ENCODE assay signal across 11 cellular contexts in the genomic region with DNA sequence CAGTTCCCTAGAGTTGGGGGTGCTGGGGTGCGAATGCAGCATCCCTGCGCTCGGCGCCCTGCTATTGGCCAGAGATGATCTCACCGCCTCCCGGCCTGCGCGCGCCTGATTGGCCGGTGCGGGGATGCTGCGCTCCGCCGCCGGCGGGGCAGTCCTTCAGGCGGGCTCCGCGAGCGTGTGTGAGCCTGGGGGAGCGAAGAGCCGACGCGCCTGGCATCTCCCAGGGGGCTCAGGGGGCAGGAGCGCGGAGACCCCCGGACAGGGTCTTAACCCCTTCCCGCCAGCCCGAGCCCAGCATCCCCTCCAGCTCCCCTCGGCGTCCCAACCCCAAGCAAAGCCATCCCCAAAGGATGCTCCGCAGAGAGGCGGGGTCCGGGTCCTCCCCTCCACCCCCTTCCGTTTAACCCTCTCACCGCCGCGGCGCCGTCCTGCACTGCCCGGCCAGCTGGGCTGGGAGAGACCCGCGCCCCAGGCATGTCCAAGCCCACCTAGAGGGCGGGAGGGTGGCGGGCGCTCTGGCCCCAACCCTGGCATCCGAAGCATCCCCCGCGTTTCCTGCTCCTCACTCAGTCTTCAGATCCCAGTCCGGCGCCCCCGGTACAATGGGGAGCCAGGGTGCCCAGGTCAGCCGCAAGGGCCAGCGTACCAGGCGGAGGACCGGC. TPM values are rescaled to one million over a fixed set of nuclear protein-coding genes. Genes with fewer than 3 reads are reported as not detected.
DNase-seq lines count a peak whose midpoint lies in the region; ATAC-seq and TF ChIP-seq lines count a peak whose summit lies in the region.
"Had no signal": no experiment of that assay in that cellular context is flagged by ENCODE, and none has a peak within 500 bp of the region (broad histone marks: within the 10 kb centered on the region; RNA-seq: fewer than 3 reads in every experiment).

No MANE protein-coding gene starts in this region.

- no peak overlapping the region for H3K27ac Mint-ChIP-seq in H9
- no peak overlapping the region for H3K27ac Mint-ChIP-seq in progenitor cell of endocrine pancreas
- H3K27ac Mint-ChIP-seq: IgD-negative memory B cell had no signal

- no peak overlapping the region for H2BK120ac ChIP-seq in H9 (ENCODE audit: low read depth, low read length, poor library complexity, severe bottlenecking)

- no peaks in the 10 kb centered on the region for H3K79me2 ChIP-seq in H9 (ENCODE audit: insufficient read depth, low read length)

- H3K9ac ChIP-seq in H9 (ENCODE audit: extremely low read depth, insufficient read length, low read length) = no peak overlapping the region

- peak; percentile 36 for ATAC-seq in left ventricle myocardium superior
- ATAC-seq in HG02970 (IDR thresholded peaks at IDR 0.05; ENCODE audit: low FRiP score, unreplicated experiment) = no peak
- no peak for ATAC-seq in GM19035 (IDR thresholded peaks at IDR 0.05; ENCODE audit: unreplicated experiment)

- H3K9me3 ChIP-seq in H9 (ENCODE audit: control insufficient read depth, low read depth, low read length) = no peaks in the 10 kb centered on the region
- H3K9me3 ChIP-seq: SJSA1 had no signal

- peak; percentile 78 for DNase-seq in H9
- DNase-seq in NCI-H510A treated with DMSO at 0.1 percent for 48 hours (lab: John Stamatoyannopoulos, UW) = peak; percentile 36
- DNase-seq in left ventricle myocardium superior = no peak
- DNase-seq in progenitor cell of endocrine pancreas (ENCODE audit: low spot score, unreplicated experiment) = no peak
- DNase-seq in stimulated activated CD4-positive, alpha-beta T cell treated with anti-CD3 and anti-CD28 coated beads, Interleukin-1b, Interleukin-23, amount 100 ng/mL, for 48 hours = no peak
- DNase-seq: effector memory CD4-positive, alpha-beta T cell had no signal

- no peaks in the 10 kb centered on the region for H4K20me1 ChIP-seq in H9 (ENCODE audit: control insufficient read depth, insufficient read depth, insufficient read length)

- H3K9me3 Mint-ChIP-seq in H9 (no peaks in the 10 kb centered on the region), progenitor cell of endocrine pancreas (ENCODE audit: low read depth) (no peaks in the 10 kb centered on the region)
- H3K9me3 Mint-ChIP-seq: IgD-negative memory B cell had no signal

- H3K4me1 ChIP-seq in H9 (ENCODE audit: insufficient read depth, low read length) = peaks cover 3% of the 10 kb centered on the region; the same call in 1 of the 2 replicates

- H3K4me1 Mint-ChIP-seq in H9 (peaks cover 3 to 6% of the 10 kb centered on the region in 2 experiments; a peak in 2 of 4 replicates), progenitor cell of endocrine pancreas (ENCODE audit: low read depth) (no peaks in the 10 kb centered on the region)

- intact Hi-C loops in left ventricle myocardium superior (cut with micrococcal nuclease) = no loop called here

- no peak overlapping the region for H2BK5ac ChIP-seq in H9 (ENCODE audit: insufficient read length, low read length)

- H3K27me3 Mint-ChIP-seq in H9 (ENCODE audit: low read depth) (peaks cover 52% of the 10 kb centered on the region), progenitor cell of endocrine pancreas (peaks cover 52% of the 10 kb centered on the region)
- H3K27me3 Mint-ChIP-seq: IgD-negative memory B cell had no signal

- H3K36me3 Mint-ChIP-seq in H9 (ENCODE audit: insufficient read depth in 1 of 3, low read depth in 3 of 3) (peaks cover 0 to 10% (median 0%) of the 10 kb centered on the region in 3 experiments; a peak in 2 of 7 replicates), progenitor cell of endocrine pancreas (ENCODE audit: insufficient read depth) (no peaks in the 10 kb centered on the region)

- peak overlapping the region; percentile 64 to 82 for H3K4me3 Mint-ChIP-seq in H9
- peak overlapping the region; percentile 37 for H3K4me3 Mint-ChIP-seq in progenitor cell of endocrine pancreas (ENCODE audit: low read depth)
- H3K4me3 Mint-ChIP-seq: IgD-negative memory B cell had no signal

- H3K23ac ChIP-seq in H9 (ENCODE audit: insufficient read length, low read depth, low read length) = no peak overlapping the region

- H2AFZ ChIP-seq in H9 (ENCODE audit: low read length) = no peak overlapping the region

- no peak overlapping the region for H3K27ac ChIP-seq in H9 (ENCODE audit: insufficient read length, low read depth, low read length)
- H3K27ac ChIP-seq: SJSA1 had no signal

- H3K23me2 ChIP-seq in H9 (ENCODE audit: insufficient read length, low read depth, low read length, poor library complexity, severe bottlenecking) = peaks cover 6% of the 10 kb centered on the region

- TF ChIP-seq CTCF in H9 (conservative IDR thresholded peaks at IDR 0.05) = no peak
- no peak for TF ChIP-seq CTCF in progenitor cell of endocrine pancreas (IDR thresholded peaks at IDR 0.05; ENCODE audit: unreplicated experiment)

- H4K5ac ChIP-seq in H9 (ENCODE audit: insufficient read length, low read depth, low read length) = no peak overlapping the region

- WGBS in H9 (ENCODE audit: extremely low coverage, insufficient read length, low lambda C conversion rate) = no CpG with 5 or more reads among the region's 56 CpGs

- no peak overlapping the region for H4K8ac ChIP-seq in H9 (replicated peaks; ENCODE audit: insufficient read length, low read depth, low read length)

- no peaks in the 10 kb centered on the region for H3K79me1 ChIP-seq in H9 (ENCODE audit: insufficient read depth, low read depth, low read length, poor library complexity, severe bottlenecking)

- H3T11ph ChIP-seq in H9 (ENCODE audit: low read length) = no peak overlapping the region

- no peak overlapping the region for H3K14ac ChIP-seq in H9 (ENCODE audit: insufficient read depth, low read length)

- H2BK20ac ChIP-seq in H9 (ENCODE audit: low read depth, low read length, poor library complexity, severe bottlenecking) = no peak overlapping the region

- no peak overlapping the region for H3K18ac ChIP-seq in H9 (ENCODE audit: insufficient read length, low read depth, low read length)

- no peak overlapping the region for H2AK5ac ChIP-seq in H9 (ENCODE audit: insufficient read length, low read length)

- H3K4me2 ChIP-seq in H9 (ENCODE audit: insufficient read depth, insufficient read length, low read length) = peak overlapping the region; percentile 49

- no peak overlapping the region for H2BK15ac ChIP-seq in H9 (ENCODE audit: low read depth, low read length)

- H4K91ac ChIP-seq in H9 (ENCODE audit: insufficient read length, low read depth, low read length) = no peak overlapping the region

- H3K4ac ChIP-seq in H9 (ENCODE audit: low read depth, low read length) = no peak overlapping the region

- no peaks in the 10 kb centered on the region; the same call in 1 of the 2 replicates for H3K27me3 ChIP-seq in H9 (ENCODE audit: insufficient read depth, low read length)

- no peak overlapping the region for H2BK12ac ChIP-seq in H9 (ENCODE audit: insufficient read length, low read depth, low read length)

- H3K56ac ChIP-seq in H9 (ENCODE audit: insufficient read length, low read depth, low read length) = no peak overlapping the region

RNA-seq across cellular contexts. Expression of gene TOR2A, which starts 19.1 kb away (rescaled TPM):
- total RNA-seq in H9 (2021) (13.2 and 16.3 TPM in 2 replicates), left ventricle myocardium superior (3.6 TPM), progenitor cell of endocrine pancreas (21.8 and 24.2 TPM in 2 replicates)

RNA-seq across cellular contexts. Expression of gene SH2D3C, which starts 24.2 kb away (rescaled TPM):
- total RNA-seq in H9 (2021) (1.3 and 1.7 TPM in 2 replicates), left ventricle myocardium superior (18.3 TPM), progenitor cell of endocrine pancreas (2.0 and 2.6 TPM in 2 replicates)
- total RNA-seq: SJSA1 had no signal

RNA-seq across cellular contexts. Expression of gene CDK9, which starts 31.6 kb away (rescaled TPM):
- total RNA-seq in H9 (2021) (85.7 and 87.8 TPM in 2 replicates), left ventricle myocardium superior (48.4 TPM), progenitor cell of endocrine pancreas (90.9 and 100 TPM in 2 replicates)

RNA-seq across cellular contexts. Expression of gene TTC16, which starts 38.4 kb away (rescaled TPM):
- total RNA-seq in H9 (2021) = not detected in 2 replicates
- 0.15 TPM for total RNA-seq in left ventricle myocardium superior
- total RNA-seq in progenitor cell of endocrine pancreas = 0.07 TPM in 1 of 2 replicates, not detected in the other
- total RNA-seq: H4, SJSA1 had no signal

RNA-seq across cellular contexts. Expression of gene PTRH1, which starts 38.8 kb away (rescaled TPM):
- total RNA-seq in H9 (2021) (10.6 and 10.9 TPM in 2 replicates), left ventricle myocardium superior (13.4 TPM), progenitor cell of endocrine pancreas (11.3 and 11.9 TPM in 2 replicates)

Comparison
In these comparisons a context has a peak if more than half of its experiments do, and no peak if none do; other contexts are left out.
1. DNase-seq: peak in H9 (single experiment) and NCI-H510A treated with DMSO at 0.1 percent for 48 hours (single experiment); none in left ventricle myocardium superior (single experiment), progenitor cell of endocrine pancreas (single experiment) and stimulated activated CD4-positive, alpha-beta T cell treated with anti-CD3 and anti-CD28 coated beads, Interleukin-1b, Interleukin-23, amount 100 ng/mL, for 48 hours (single experiment).